ENCODE assay signal across 18 cellular contexts in genomic region chr1:25611843-25612242, GRCh38. TPM values are rescaled to one million over a fixed set of nuclear protein-coding genes. Genes with fewer than 3 reads are reported as not detected.
DNase-seq lines count a peak whose midpoint lies in the region; TF ChIP-seq lines count a peak whose summit lies in the region.
"Had no signal": no experiment of that assay in that cellular context is flagged by ENCODE, and none has a peak within 500 bp of the region (broad histone marks: within the 10 kb centered on the region; RNA-seq: fewer than 3 reads in every experiment).

No MANE protein-coding gene starts in this region.

- peaks cover 14% of the 10 kb centered on the region for H3K4me1 Mint-ChIP-seq in Caco-2 (ENCODE audit: low read depth, unreplicated experiment)
- no peaks in the 10 kb centered on the region for H3K4me1 Mint-ChIP-seq in endothelial cell (ENCODE audit: unreplicated experiment)
- peaks cover 10% of the 10 kb centered on the region for H3K4me1 Mint-ChIP-seq in type B pancreatic cell (ENCODE audit: unreplicated experiment)

- no peak for DNase-seq in Caco-2
- peak; percentile 2 for DNase-seq in H7
- DNase-seq in endothelial cell (ENCODE audit: low spot score) = no peak
- DNase-seq in type B pancreatic cell (ENCODE audit: extremely low spot score, unreplicated experiment) = peak; percentile 25
- no peak for DNase-seq in right atrium auricular region (ENCODE audit: low spot score)
- DNase-seq in DMS 273 treated with DMSO at 0.1 percent for 48 hours (lab: John Stamatoyannopoulos, UW) = no peak
- DNase-seq: ACHN; BE2C; C1 segment of cervical spinal cord; CD4-positive, CD25-positive, alpha-beta regulatory T cell; CD8-positive, alpha-beta memory T cell; COR-L47; DMS153; DMS79; GDM1; GOT3; H9 had no signal

- POLR2A ChIA-PET in Caco-2 (lab: Charles Lee) = no interaction called here

- H3K27me3 ChIP-seq in Caco-2 (replicated peaks; ENCODE audit: control insufficient read depth, insufficient read depth, low read length) = no peaks in the 10 kb centered on the region
- no peaks in the 10 kb centered on the region; the same call in 1 of the 2 replicates for H3K27me3 ChIP-seq in H7 (ENCODE audit: control insufficient read depth, insufficient read depth, low read length)
- H3K27me3 ChIP-seq in right atrium auricular region = no peaks in the 10 kb centered on the region
- H3K27me3 ChIP-seq: BE2C had no signal

- intact Hi-C loops in Caco-2 (cut with micrococcal nuclease; ENCODE audit: unreplicated experiment) = no loop called here

- no peak for TF ChIP-seq CTCF in Caco-2 (IDR thresholded peaks at IDR 0.05; ENCODE audit: insufficient read depth in 1 of 2, low read depth in 1 of 2, low read length in 1 of 2, severe bottlenecking in 1 of 2, unreplicated experiment in 1 of 2)
- TF ChIP-seq CTCF in endothelial cell (IDR thresholded peaks at IDR 0.05; ENCODE audit: unreplicated experiment) = no peak
- TF ChIP-seq CTCF in type B pancreatic cell (conservative IDR thresholded peaks at IDR 0.05) = no peak
- TF ChIP-seq CTCF in right atrium auricular region (IDR thresholded peaks at IDR 0.05) = no peak

- H3K27me3 Mint-ChIP-seq in Caco-2 (ENCODE audit: insufficient read depth, unreplicated experiment) (peaks cover 3% of the 10 kb centered on the region), endothelial cell (ENCODE audit: unreplicated experiment) (peaks cover 5% of the 10 kb centered on the region), type B pancreatic cell (peaks cover 62% of the 10 kb centered on the region)

- H3K4me1 ChIP-seq in Caco-2 (peaks cover 8% of the 10 kb centered on the region; the same call in 1 of the 2 replicates), right atrium auricular region (peaks cover 0 to 23% of the 10 kb centered on the region in 2 donors)
- H3K4me1 ChIP-seq: BE2C had no signal

- no TSS peak for BruUV-seq in Caco-2 (replicated peaks; lab: Mats Ljungman, UMichigan)

- no peaks in the 10 kb centered on the region for H3K9me3 Mint-ChIP-seq in Caco-2 (ENCODE audit: unreplicated experiment)
- no peaks in the 10 kb centered on the region for H3K9me3 Mint-ChIP-seq in endothelial cell (ENCODE audit: unreplicated experiment)
- no peaks in the 10 kb centered on the region for H3K9me3 Mint-ChIP-seq in type B pancreatic cell
- H3K9me3 Mint-ChIP-seq: CD4-positive, CD25-positive, alpha-beta regulatory T cell; CD8-positive, alpha-beta memory T cell; H9; IgD-negative memory B cell had no signal

- H3K36me3 ChIP-seq in Caco-2 (ENCODE audit: control insufficient read depth, insufficient read depth, low read length) = no peaks in the 10 kb centered on the region; the same call in 1 of the 2 replicates
- no peaks in the 10 kb centered on the region for H3K36me3 ChIP-seq in H7 (replicated peaks; ENCODE audit: control insufficient read depth, insufficient read depth, low read length)
- no peaks in the 10 kb centered on the region for H3K36me3 ChIP-seq in right atrium auricular region
- H3K36me3 ChIP-seq: BE2C had no signal

- H3K27ac ChIP-seq in right atrium auricular region = no peak overlapping the region

- peak overlapping the region; percentile 51 for H3K27ac Mint-ChIP-seq in Caco-2 (ENCODE audit: unreplicated experiment)
- H3K27ac Mint-ChIP-seq in endothelial cell (ENCODE audit: unreplicated experiment) = no peak overlapping the region
- H3K27ac Mint-ChIP-seq in type B pancreatic cell = no peak overlapping the region
- H3K27ac Mint-ChIP-seq: H9, IgD-negative memory B cell had no signal

- H3K9me3 ChIP-seq in Caco-2 = no peaks in the 10 kb centered on the region
- no peaks in the 10 kb centered on the region for H3K9me3 ChIP-seq in right atrium auricular region
- H3K9me3 ChIP-seq: BE2C had no signal

- H3K4me3 Mint-ChIP-seq in Caco-2 (ENCODE audit: unreplicated experiment) = no peak overlapping the region
- H3K4me3 Mint-ChIP-seq in endothelial cell (ENCODE audit: unreplicated experiment) = peak overlapping the region; percentile 18
- H3K4me3 Mint-ChIP-seq in type B pancreatic cell = no peak overlapping the region
- H3K4me3 Mint-ChIP-seq: CD8-positive, alpha-beta memory T cell; H9; IgD-negative memory B cell had no signal

- H3K36me3 Mint-ChIP-seq in Caco-2 (ENCODE audit: insufficient read depth, unreplicated experiment) (no peaks in the 10 kb centered on the region), endothelial cell (ENCODE audit: low read depth, unreplicated experiment) (no peaks in the 10 kb centered on the region), type B pancreatic cell (no peaks in the 10 kb centered on the region)
- H3K36me3 Mint-ChIP-seq: CD4-positive, CD25-positive, alpha-beta regulatory T cell; CD8-positive, alpha-beta memory T cell; IgD-negative memory B cell had no signal

- no peak overlapping the region for H3K4me3 ChIP-seq in Caco-2 (ENCODE audit: low read depth, low read length)
- H3K4me3 ChIP-seq in H7 (ENCODE audit: insufficient read depth, low read depth, low read length) = no peak overlapping the region
- H3K4me3 ChIP-seq in right atrium auricular region = no peak overlapping the region

- CTCF ChIA-PET in Caco-2 (lab: Charles Lee) = no interaction called here

RNA-seq across cellular contexts. Expression of gene MAN1C1, which starts 4.7 kb away (rescaled TPM):
- total RNA-seq in Caco-2 (2022) (2.7 and 3.5 TPM in 2 replicates), endothelial cell (ENCODE audit: unreplicated experiment) (29.1 TPM), type B pancreatic cell (ENCODE audit: low replicate concordance) (6.4 and 9.1 TPM in 2 replicates), right atrium auricular region (10 to 100 TPM in 1 of 2 donors, 1 to 10 TPM in 1; 9.4 to 13.6 TPM)
- 19.5 and 25.6 TPM in 2 replicates for total RNA-seq in H7 (2014; rRNA removed; shearing (Covaris generic))

Comparison
In these comparisons a context has a peak if more than half of its experiments do, and no peak if none do; other contexts are left out.
1. DNase-seq: peak in H7 (single experiment) and type B pancreatic cell (single experiment); none in Caco-2 (0 of 2), endothelial cell (single experiment), right atrium auricular region (single experiment) and DMS 273 treated with DMSO at 0.1 percent for 48 hours (single experiment).